1 cellular context compared by ENCODE assay signal in the genomic region with DNA sequence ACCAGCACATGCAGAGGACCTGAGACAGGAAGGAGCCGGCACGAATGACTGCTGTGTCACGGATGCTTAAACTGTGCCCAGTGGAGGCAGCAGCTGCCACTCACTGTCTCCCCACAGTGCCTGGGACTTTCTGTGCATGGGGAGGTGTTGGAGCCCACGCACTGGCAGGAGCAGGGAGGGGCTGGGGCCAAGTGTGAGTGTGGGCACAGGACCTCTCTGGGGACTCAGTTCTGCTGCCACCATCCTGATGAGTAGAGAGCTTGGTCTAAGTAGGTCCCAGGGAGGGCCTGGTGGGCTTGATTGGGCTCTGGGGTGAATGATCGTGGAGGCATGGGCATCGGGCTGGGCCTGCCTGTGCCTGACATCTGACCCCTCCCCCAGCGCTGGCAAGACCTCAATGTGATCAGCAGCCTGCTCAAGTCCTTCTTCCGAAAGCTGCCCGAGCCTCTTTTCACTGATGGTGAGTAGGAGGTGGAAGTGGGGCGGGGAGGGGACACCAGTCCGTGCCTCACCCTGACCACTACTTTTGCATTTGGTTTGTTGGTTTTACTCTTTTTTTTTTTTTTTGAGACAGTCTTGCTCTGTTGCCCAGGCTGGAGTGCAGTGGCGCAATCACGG.
TF ChIP-seq lines count a peak whose summit lies in the region.

No MANE protein-coding gene starts in this region.

TF ChIP-seq in GM12878, 131 proteins besides CTCF, POLR2A, EP300 and RAD21 (continues in another document):
- 0 out of 2 replicates have a peak, but pooled peaks have one; percentile 65 for TF ChIP-seq HDGF (IDR thresholded peaks at IDR 0.05)
- peak; percentile 93; the same call in 1 of the 2 replicates for TF ChIP-seq CBFB (IDR thresholded peaks at IDR 0.05; ENCODE audit: low read depth)
- TF ChIP-seq, protein P1, sequence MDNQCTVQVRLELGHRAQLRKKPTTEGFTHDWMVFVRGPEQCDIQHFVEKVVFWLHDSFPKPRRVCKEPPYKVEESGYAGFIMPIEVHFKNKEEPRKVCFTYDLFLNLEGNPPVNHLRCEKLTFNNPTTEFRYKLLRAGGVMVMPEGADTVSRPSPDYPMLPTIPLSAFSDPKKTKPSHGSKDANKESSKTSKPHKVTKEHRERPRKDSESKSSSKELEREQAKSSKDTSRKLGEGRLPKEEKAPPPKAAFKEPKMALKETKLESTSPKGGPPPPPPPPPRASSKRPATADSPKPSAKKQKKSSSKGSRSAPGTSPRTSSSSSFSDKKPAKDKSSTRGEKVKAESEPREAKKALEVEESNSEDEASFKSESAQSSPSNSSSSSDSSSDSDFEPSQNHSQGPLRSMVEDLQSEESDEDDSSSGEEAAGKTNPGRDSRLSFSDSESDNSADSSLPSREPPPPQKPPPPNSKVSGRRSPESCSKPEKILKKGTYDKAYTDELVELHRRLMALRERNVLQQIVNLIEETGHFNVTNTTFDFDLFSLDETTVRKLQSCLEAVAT (IDR thresholded peaks at IDR 0.05) = peak; percentile 73
- TF ChIP-seq SMAD1 (IDR thresholded peaks at IDR 0.05; ENCODE audit: low read depth, partially characterized antibody) = peak; percentile 81
- TF ChIP-seq, protein P2, sequence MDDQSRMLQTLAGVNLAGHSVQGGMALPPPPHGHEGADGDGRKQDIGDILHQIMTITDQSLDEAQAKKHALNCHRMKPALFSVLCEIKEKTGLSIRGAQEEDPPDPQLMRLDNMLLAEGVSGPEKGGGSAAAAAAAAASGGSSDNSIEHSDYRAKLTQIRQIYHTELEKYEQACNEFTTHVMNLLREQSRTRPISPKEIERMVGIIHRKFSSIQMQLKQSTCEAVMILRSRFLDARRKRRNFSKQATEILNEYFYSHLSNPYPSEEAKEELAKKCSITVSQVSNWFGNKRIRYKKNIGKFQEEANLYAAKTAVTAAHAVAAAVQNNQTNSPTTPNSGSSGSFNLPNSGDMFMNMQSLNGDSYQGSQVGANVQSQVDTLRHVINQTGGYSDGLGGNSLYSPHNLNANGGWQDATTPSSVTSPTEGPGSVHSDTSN (IDR thresholded peaks at IDR 0.05; ENCODE audit: insufficient replicate concordance, low read depth, low read length) = peak; percentile 92
- peak; percentile 79 for TF ChIP-seq MEF2B (IDR thresholded peaks at IDR 0.05; ENCODE audit: partially characterized antibody, poor library complexity, severe bottlenecking)
- peak; percentile 99 for TF ChIP-seq BACH1 (IDR thresholded peaks at IDR 0.05; ENCODE audit: borderline replicate concordance)
- TF ChIP-seq SMARCA5 (IDR thresholded peaks at IDR 0.05) = peak; percentile 21; the same call in 1 of the 2 replicates
- TF ChIP-seq, protein P3, sequence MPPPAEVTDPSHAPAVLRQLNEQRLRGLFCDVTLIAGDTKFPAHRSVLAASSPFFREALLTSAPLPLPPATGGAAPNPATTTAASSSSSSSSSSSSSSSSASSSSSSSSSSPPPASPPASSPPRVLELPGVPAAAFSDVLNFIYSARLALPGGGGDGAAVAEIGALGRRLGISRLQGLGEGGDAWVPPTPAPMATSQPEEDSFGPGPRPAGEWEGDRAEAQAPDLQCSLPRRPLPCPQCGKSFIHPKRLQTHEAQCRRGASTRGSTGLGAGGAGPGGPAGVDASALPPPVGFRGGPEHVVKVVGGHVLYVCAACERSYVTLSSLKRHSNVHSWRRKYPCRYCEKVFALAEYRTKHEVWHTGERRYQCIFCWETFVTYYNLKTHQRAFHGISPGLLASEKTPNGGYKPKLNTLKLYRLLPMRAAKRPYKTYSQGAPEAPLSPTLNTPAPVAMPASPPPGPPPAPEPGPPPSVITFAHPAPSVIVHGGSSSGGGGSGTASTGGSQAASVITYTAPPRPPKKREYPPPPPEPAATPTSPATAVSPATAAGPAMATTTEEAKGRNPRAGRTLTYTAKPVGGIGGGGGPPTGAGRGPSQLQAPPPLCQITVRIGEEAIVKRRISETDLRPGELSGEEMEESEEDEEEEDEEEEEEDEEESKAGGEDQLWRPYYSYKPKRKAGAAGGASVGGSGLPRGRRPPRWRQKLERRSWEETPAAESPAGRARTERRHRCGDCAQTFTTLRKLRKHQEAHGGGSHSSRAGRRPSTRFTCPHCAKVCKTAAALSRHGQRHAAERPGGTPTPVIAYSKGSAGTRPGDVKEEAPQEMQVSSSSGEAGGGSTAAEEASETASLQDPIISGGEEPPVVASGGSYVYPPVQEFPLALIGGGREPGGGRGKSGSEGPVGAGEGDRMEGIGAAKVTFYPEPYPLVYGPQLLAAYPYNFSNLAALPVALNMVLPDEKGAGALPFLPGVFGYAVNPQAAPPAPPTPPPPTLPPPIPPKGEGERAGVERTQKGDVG (CRISPR knock-in tag; IDR thresholded peaks at IDR 0.05) = peak; percentile 81
- peak; percentile 76 for TF ChIP-seq NR2F1 (conservative IDR thresholded peaks at IDR 0.05)
- TF ChIP-seq EED (IDR thresholded peaks at IDR 0.05; ENCODE audit: low read depth) = peak; percentile 70
- TF ChIP-seq ATF7 (IDR thresholded peaks at IDR 0.05; ENCODE audit: low read depth) = peak; percentile 36; the same call in 1 of the 2 replicates
- TF ChIP-seq IKZF1 (conservative IDR thresholded peaks at IDR 0.05) = peak; percentile 52
- TF ChIP-seq, protein P4, sequence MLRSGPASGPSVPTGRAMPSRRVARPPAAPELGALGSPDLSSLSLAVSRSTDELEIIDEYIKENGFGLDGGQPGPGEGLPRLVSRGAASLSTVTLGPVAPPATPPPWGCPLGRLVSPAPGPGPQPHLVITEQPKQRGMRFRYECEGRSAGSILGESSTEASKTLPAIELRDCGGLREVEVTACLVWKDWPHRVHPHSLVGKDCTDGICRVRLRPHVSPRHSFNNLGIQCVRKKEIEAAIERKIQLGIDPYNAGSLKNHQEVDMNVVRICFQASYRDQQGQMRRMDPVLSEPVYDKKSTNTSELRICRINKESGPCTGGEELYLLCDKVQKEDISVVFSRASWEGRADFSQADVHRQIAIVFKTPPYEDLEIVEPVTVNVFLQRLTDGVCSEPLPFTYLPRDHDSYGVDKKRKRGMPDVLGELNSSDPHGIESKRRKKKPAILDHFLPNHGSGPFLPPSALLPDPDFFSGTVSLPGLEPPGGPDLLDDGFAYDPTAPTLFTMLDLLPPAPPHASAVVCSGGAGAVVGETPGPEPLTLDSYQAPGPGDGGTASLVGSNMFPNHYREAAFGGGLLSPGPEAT (IDR thresholded peaks at IDR 0.05; ENCODE audit: low read depth) = peak; percentile 37; the same call in 1 of the 2 replicates
- TF ChIP-seq CREB1 (IDR thresholded peaks at IDR 0.05; ENCODE audit: low read depth) = peak; percentile 71
- peak; percentile 93 for TF ChIP-seq DPF2 (IDR thresholded peaks at IDR 0.05)
- TF ChIP-seq POLR2AphosphoS2 (IDR thresholded peaks at IDR 0.05; ENCODE audit: low read depth, low read length) = peak; percentile 81
- TF ChIP-seq PML (IDR thresholded peaks at IDR 0.05; ENCODE audit: low read length) = peak; percentile 96; the same call in 1 of the 2 replicates
- TF ChIP-seq BCL11A (IDR thresholded peaks at IDR 0.05; ENCODE audit: low read depth, low read length) = peak; percentile 53; the same call in 1 of the 2 replicates
- 0 out of 2 replicates have a peak, but pooled peaks have one; percentile 1 for TF ChIP-seq SPI1 (IDR thresholded peaks at IDR 0.05; ENCODE audit: borderline replicate concordance, insufficient read depth, low read depth, low read length)
- TF ChIP-seq STAT1 (conservative IDR thresholded peaks at IDR 0.05) = peak; percentile 54; the same call in 1 of the 2 replicates
- peak; percentile 34 for TF ChIP-seq KLF5 (IDR thresholded peaks at IDR 0.05; ENCODE audit: partially characterized antibody)
- TF ChIP-seq NBN (IDR thresholded peaks at IDR 0.05) = peak; percentile 91
- peak; percentile 98 for TF ChIP-seq POLR2AphosphoS5 (IDR thresholded peaks at IDR 0.05; ENCODE audit: low read length)
- TF ChIP-seq, protein P5, sequence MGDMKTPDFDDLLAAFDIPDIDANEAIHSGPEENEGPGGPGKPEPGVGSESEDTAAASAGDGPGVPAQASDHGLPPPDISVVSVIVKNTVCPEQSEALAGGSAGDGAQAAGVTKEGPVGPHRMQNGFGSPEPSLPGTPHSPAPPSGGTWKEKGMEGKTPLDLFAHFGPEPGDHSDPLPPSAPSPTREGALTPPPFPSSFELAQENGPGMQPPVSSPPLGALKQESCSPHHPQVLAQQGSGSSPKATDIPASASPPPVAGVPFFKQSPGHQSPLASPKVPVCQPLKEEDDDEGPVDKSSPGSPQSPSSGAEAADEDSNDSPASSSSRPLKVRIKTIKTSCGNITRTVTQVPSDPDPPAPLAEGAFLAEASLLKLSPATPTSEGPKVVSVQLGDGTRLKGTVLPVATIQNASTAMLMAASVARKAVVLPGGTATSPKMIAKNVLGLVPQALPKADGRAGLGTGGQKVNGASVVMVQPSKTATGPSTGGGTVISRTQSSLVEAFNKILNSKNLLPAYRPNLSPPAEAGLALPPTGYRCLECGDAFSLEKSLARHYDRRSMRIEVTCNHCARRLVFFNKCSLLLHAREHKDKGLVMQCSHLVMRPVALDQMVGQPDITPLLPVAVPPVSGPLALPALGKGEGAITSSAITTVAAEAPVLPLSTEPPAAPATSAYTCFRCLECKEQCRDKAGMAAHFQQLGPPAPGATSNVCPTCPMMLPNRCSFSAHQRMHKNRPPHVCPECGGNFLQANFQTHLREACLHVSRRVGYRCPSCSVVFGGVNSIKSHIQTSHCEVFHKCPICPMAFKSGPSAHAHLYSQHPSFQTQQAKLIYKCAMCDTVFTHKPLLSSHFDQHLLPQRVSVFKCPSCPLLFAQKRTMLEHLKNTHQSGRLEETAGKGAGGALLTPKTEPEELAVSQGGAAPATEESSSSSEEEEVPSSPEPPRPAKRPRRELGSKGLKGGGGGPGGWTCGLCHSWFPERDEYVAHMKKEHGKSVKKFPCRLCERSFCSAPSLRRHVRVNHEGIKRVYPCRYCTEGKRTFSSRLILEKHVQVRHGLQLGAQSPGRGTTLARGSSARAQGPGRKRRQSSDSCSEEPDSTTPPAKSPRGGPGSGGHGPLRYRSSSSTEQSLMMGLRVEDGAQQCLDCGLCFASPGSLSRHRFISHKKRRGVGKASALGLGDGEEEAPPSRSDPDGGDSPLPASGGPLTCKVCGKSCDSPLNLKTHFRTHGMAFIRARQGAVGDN (IDR thresholded peaks at IDR 0.05) = peak; percentile 88
- TF ChIP-seq CREM (IDR thresholded peaks at IDR 0.05; ENCODE audit: low read depth) = peak; percentile 56; the same call in 1 of the 2 replicates
- TF ChIP-seq MTA3 (IDR thresholded peaks at IDR 0.05; ENCODE audit: borderline replicate concordance, low read length) = peak; percentile 96; the same call in 1 of the 2 replicates
- peak; percentile 73 for TF ChIP-seq BMI1 (IDR thresholded peaks at IDR 0.05; ENCODE audit: borderline replicate concordance)
- TF ChIP-seq, protein P6, sequence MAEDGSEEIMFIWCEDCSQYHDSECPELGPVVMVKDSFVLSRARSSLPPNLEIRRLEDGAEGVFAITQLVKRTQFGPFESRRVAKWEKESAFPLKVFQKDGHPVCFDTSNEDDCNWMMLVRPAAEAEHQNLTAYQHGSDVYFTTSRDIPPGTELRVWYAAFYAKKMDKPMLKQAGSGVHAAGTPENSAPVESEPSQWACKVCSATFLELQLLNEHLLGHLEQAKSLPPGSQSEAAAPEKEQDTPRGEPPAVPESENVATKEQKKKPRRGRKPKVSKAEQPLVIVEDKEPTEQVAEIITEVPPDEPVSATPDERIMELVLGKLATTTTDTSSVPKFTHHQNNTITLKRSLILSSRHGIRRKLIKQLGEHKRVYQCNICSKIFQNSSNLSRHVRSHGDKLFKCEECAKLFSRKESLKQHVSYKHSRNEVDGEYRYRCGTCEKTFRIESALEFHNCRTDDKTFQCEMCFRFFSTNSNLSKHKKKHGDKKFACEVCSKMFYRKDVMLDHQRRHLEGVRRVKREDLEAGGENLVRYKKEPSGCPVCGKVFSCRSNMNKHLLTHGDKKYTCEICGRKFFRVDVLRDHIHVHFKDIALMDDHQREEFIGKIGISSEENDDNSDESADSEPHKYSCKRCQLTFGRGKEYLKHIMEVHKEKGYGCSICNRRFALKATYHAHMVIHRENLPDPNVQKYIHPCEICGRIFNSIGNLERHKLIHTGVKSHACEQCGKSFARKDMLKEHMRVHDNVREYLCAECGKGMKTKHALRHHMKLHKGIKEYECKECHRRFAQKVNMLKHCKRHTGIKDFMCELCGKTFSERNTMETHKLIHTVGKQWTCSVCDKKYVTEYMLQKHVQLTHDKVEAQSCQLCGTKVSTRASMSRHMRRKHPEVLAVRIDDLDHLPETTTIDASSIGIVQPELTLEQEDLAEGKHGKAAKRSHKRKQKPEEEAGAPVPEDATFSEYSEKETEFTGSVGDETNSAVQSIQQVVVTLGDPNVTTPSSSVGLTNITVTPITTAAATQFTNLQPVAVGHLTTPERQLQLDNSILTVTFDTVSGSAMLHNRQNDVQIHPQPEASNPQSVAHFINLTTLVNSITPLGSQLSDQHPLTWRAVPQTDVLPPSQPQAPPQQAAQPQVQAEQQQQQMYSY (CRISPR knock-in tag; IDR thresholded peaks at IDR 0.05) = peak; percentile 95
- TF ChIP-seq, protein P7, sequence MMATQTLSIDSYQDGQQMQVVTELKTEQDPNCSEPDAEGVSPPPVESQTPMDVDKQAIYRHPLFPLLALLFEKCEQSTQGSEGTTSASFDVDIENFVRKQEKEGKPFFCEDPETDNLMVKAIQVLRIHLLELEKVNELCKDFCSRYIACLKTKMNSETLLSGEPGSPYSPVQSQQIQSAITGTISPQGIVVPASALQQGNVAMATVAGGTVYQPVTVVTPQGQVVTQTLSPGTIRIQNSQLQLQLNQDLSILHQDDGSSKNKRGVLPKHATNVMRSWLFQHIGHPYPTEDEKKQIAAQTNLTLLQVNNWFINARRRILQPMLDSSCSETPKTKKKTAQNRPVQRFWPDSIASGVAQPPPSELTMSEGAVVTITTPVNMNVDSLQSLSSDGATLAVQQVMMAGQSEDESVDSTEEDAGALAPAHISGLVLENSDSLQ (IDR thresholded peaks at IDR 0.05) = peak; percentile 98
- TF ChIP-seq, protein P8, sequence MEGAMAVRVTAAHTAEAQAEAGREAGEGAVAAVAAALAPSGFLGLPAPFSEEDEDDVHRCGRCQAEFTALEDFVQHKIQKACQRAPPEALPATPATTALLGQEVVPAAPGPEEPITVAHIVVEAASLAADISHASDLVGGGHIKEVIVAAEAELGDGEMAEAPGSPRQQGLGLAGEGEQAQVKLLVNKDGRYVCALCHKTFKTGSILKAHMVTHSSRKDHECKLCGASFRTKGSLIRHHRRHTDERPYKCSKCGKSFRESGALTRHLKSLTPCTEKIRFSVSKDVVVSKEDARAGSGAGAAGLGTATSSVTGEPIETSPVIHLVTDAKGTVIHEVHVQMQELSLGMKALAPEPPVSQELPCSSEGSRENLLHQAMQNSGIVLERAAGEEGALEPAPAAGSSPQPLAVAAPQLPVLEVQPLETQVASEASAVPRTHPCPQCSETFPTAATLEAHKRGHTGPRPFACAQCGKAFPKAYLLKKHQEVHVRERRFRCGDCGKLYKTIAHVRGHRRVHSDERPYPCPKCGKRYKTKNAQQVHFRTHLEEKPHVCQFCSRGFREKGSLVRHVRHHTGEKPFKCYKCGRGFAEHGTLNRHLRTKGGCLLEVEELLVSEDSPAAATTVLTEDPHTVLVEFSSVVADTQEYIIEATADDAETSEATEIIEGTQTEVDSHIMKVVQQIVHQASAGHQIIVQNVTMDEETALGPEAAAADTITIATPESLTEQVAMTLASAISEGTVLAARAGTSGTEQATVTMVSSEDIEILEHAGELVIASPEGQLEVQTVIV (IDR thresholded peaks at IDR 0.05; ENCODE audit: borderline replicate concordance, partially characterized antibody) = peak; percentile 22
- TF ChIP-seq, protein P9, sequence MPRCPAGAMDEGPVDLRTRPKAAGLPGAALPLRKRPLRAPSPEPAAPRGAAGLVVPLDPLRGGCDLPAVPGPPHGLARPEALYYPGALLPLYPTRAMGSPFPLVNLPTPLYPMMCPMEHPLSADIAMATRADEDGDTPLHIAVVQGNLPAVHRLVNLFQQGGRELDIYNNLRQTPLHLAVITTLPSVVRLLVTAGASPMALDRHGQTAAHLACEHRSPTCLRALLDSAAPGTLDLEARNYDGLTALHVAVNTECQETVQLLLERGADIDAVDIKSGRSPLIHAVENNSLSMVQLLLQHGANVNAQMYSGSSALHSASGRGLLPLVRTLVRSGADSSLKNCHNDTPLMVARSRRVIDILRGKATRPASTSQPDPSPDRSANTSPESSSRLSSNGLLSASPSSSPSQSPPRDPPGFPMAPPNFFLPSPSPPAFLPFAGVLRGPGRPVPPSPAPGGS (IDR thresholded peaks at IDR 0.05; ENCODE audit: borderline replicate concordance, insufficient read depth, low read depth, low read length, poor library complexity, severe bottlenecking) = peak; percentile 68
